Comparison of ENCODE assay signal across 8 cellular contexts in the genomic region with DNA sequence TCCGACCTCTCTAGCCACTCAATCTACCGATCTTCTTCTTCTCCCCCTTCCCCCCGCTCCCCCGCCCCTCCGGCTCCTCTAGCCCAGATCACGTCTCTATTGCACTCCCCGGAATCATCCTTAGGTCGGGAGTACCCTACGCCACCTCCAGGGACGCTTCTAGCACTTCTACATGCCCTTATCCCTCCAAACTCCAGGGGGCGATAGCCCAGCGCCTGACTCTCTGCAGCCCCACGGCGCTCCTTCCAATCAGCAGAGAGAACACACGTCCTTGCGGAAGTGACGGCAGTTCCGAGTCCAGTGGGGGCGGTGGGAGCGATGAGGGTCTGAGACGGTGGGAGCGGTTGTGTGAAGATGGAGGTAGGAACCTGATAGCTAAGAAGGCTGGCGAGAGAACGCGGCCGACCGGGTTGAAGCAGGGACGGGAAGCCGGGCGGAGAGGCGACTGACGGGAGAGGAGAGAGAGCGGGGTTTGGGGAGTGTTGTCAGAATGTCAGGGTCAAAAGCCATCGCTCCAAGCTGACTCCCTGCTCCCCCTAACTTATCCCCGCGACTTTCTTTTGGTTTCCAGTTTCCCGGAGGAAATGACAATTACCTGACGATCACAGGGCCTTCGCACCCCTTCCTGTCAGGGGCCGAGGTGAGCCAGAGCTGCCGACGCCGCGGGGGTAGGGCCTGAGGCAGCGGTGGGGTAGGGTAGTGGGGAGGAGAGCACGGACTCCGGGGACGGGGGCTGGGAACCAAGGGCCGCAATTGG. TPM values are rescaled to one million over a fixed set of nuclear protein-coding genes. Genes with fewer than 3 reads are reported as not detected.
DNase-seq lines count a peak whose midpoint lies in the region; ATAC-seq and TF ChIP-seq lines count a peak whose summit lies in the region.

A gene (minus strand): TSS at position 35 of the 757 bp plus-strand sequence. CDS start 87 bp downstream, outside the sequence.
A gene (plus strand): TSS at position 271 of the 757 bp plus-strand sequence. CDS start 84 bp downstream, at position 355.

- H3K27me3 ChIP-seq in parathyroid adenoma (ENCODE audit: control insufficient read depth, insufficient read depth, low read length): no peaks in the 10 kb centered on the region
- no peaks in the 10 kb centered on the region for H3K27me3 ChIP-seq in transverse colon

- TF ChIP-seq EP300 in transverse colon (IDR thresholded peaks at IDR 0.05; ENCODE audit: low read depth): no peak

- WGBS in transverse colon (ENCODE audit: low coverage in 1 of 2), 2 donors: 0 to 1% methylated on average over 1 to 49 of the region's 49 CpGs

- H3K79me2 ChIP-seq in parathyroid adenoma: peaks cover 21% of the 10 kb centered on the region

- intact Hi-C loops in Right ventricle myocardium superior (cut with DNase I) (no loop called here), transverse colon (cut with DNase I; ENCODE audit: low total_unique reads) (no loop called here)

- peak within 1 kb of the TSS; percentile 99 for H3K4me3 ChIP-seq in parathyroid adenoma (ENCODE audit: low read depth, low read length)
- H3K4me3 ChIP-seq in transverse colon: peak within 1 kb of the TSS; percentile 74 to 94 (median 78)

- peak within 1 kb of the TSS; percentile 73 for H3K27ac ChIP-seq in parathyroid adenoma
- peak within 1 kb of the TSS; percentile 84 to 96 (median 90) for H3K27ac ChIP-seq in transverse colon

- TF ChIP-seq CTCF in GM12801 (IDR thresholded peaks at IDR 0.05; ENCODE audit: extremely low read depth, insufficient read length): peak; percentile 84
- peak; percentile 99 for TF ChIP-seq CTCF in parathyroid adenoma (IDR thresholded peaks at IDR 0.05)
- peak; percentile 95 to 100 (median 97) for TF ChIP-seq CTCF in transverse colon (IDR thresholded peaks at IDR 0.05)

- no peaks in the 10 kb centered on the region for H3K9me3 ChIP-seq in parathyroid adenoma (ENCODE audit: control insufficient read depth, low read length)
- no peaks in the 10 kb centered on the region for H3K9me3 ChIP-seq in transverse colon

- H3K4me1 ChIP-seq in parathyroid adenoma: peaks cover 8% of the 10 kb centered on the region
- H3K4me1 ChIP-seq in transverse colon: peaks cover 15 to 27% (median 18%) of the 10 kb centered on the region in 4 donors

- DNase-seq in NCI-H1092 treated with DMSO at 0.1 percent for 48 hours (lab: John Stamatoyannopoulos, UW): peak; percentile 100
- peak; percentile 88 for DNase-seq in SKM-1 treated with dmso at 0.1 percent for 144 hours (lab: John Stamatoyannopoulos, UW; ENCODE audit: unreplicated experiment)
- peak; percentile 90 for DNase-seq in activated naive CD8-positive, alpha-beta T cell treated with anti-CD3 and anti-CD28 coated beads, Interleukin-2, amount 50 U/mL, for 16 hours (ENCODE audit: low read depth, low spot score)
- DNase-seq in Right ventricle myocardium superior: peak; percentile 95
- peak; percentile 97 for DNase-seq in transverse colon

- peak within 1 kb of the TSS; percentile 10 for H3K9ac ChIP-seq in parathyroid adenoma

- peak within 1 kb of the TSS; percentile 97 for H3K4me2 ChIP-seq in parathyroid adenoma (ENCODE audit: low read length)

- in situ Hi-C loops in transverse colon (cut with MboI; ENCODE audit: low pct_ligation_motif_present in 1 of 4, low pct_unique_long_range_greater_than_20kb in 1 of 4, low sequenced_read_pairs in 3 of 4): no loop called here

- H2AFZ ChIP-seq in parathyroid adenoma: peak within 1 kb of the TSS; percentile 54

- peak; percentile 99 for ATAC-seq in HG02610 (IDR thresholded peaks at IDR 0.05; ENCODE audit: unreplicated experiment)
- peak; percentile 99 for ATAC-seq in Right ventricle myocardium superior (ENCODE audit: poor library complexity)

- H3K36me3 ChIP-seq in parathyroid adenoma (ENCODE audit: control insufficient read depth, insufficient read depth, low read length) (no peaks in the 10 kb centered on the region), transverse colon (peaks cover 0 to 17% (median 2%) of the 10 kb centered on the region in 4 donors)

- peak; percentile 93 for TF ChIP-seq POLR2A in transverse colon (IDR thresholded peaks at IDR 0.05)

RNA-seq across cellular contexts. Expression of the first gene that starts in this region (rescaled TPM):
- total RNA-seq in Right ventricle myocardium superior (16.9 TPM), transverse colon (10 to 100 TPM in 2 of 4 donors, 1 to 10 TPM in 2; 7.1 to 24.5 (median 13.7) TPM)

RNA-seq across cellular contexts. Expression of the second gene that starts in this region (rescaled TPM):
- total RNA-seq in Right ventricle myocardium superior: 78.1 TPM
- 10 to 100 TPM; 30.8 to 76.7 (median 51.5) TPM for total RNA-seq in transverse colon

Comparison
In these comparisons a context has a peak if more than half of its experiments do, and no peak if none do; other contexts are left out.
1. Peak in every context shown above with its lines: DNase-seq, ATAC-seq, H3K4me3 ChIP-seq and H3K27ac ChIP-seq.